ENCODE assay signal across 16 cellular contexts in the genomic region with DNA sequence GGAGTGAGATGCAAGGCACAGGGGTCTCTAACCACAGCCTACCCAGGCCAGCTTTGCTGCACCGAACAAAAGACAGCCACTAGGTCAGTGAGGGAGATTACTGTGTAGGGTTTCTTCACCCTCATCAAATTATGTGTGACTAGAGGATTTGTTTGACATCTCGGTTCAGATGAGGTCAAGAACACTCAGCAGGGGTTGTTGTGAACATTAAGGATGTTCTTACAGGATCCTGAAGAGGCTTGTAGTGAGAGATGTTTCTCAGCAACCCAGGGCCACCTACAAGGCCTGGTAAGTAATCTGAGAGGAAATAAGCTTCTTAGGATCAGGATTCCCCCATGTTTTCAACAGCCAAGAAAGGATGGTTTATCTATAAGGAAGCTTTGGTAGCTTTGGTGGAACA.
"Had no signal": no experiment of that assay in that cellular context is flagged by ENCODE, and none has a peak within 500 bp of the region (broad histone marks: within the 10 kb centered on the region; RNA-seq: fewer than 3 reads in every experiment).

No MANE protein-coding gene starts in this region.

- DNase-seq: activated CD4-positive, alpha-beta T cell treated with anti-CD3 and anti-CD28 coated beads for 36 hours; activated CD4-positive, alpha-beta T cell treated with anti-CD3 and anti-CD28 coated beads, Interleukin-2, amount 50 U/mL, for 48 hours; activated T-cell treated with anti-CD3 and anti-CD28 coated beads for 4 hours; amniotic stem cell; effector CD8-positive, alpha-beta T cell; heart right ventricle; mesenchymal stem cell; naive thymus-derived CD4-positive, alpha-beta T cell; right cardiac atrium; transverse colon; uterus had no signal

- H3K4me2 ChIP-seq: neural progenitor cell had no signal

- H3K9me3 ChIP-seq: esophagus muscularis mucosa, heart right ventricle, prostate gland, transverse colon, uterus had no signal

- H3K27me3 ChIP-seq: esophagus muscularis mucosa, heart right ventricle, transverse colon, uterus had no signal

- H3K4me1 ChIP-seq: esophagus muscularis mucosa, transverse colon, uterus had no signal

- H2AFZ ChIP-seq: neural progenitor cell had no signal

- FAIRE-seq: endothelial cell of umbilical vein, TTC549 had no signal

- H3K27ac ChIP-seq: esophagus muscularis mucosa, heart right ventricle, neural progenitor cell, prostate gland, transverse colon, uterus had no signal

- H3K4me3 ChIP-seq: esophagus muscularis mucosa, heart right ventricle, neural progenitor cell, prostate gland, transverse colon, uterus had no signal

- H3K36me3 ChIP-seq: esophagus muscularis mucosa, heart right ventricle, neural progenitor cell, prostate gland, transverse colon, uterus had no signal

- H3K9ac ChIP-seq: neural progenitor cell had no signal
